In genomic region chr5:112146323-112146848, GRCh38 we compare ENCODE assay signal across 9 cellular contexts.
DNase-seq lines count a peak whose midpoint lies in the region; ATAC-seq and TF ChIP-seq lines count a peak whose summit lies in the region.
"Had no signal": no experiment of that assay in that cellular context is flagged by ENCODE, and none has a peak within 500 bp of the region (broad histone marks: within the 10 kb centered on the region; RNA-seq: fewer than 3 reads in every experiment).

No MANE protein-coding gene starts in this region.

- peak; percentile 63 for DNase-seq in RWPE1 (ENCODE audit: low spot score)
- peak; percentile 83 for DNase-seq in non-pigmented ciliary epithelial cell (ENCODE audit: low read depth)
- no peak for DNase-seq in activated T-cell treated with anti-CD3 and anti-CD28 coated beads, Interleukin-2, amount 50 U/mL, for 24 hours
- DNase-seq in activated CD8-positive, alpha-beta memory T cell treated with anti-CD3 and anti-CD28 coated beads, Interleukin-2, amount 50 U/mL, for 48 hours = no peak
- DNase-seq in NCI-H748 (lab: John Stamatoyannopoulos, UW; ENCODE audit: unreplicated experiment) = no peak
- no peak for DNase-seq in central memory CD4-positive, alpha-beta T cell
- DNase-seq: activated naive CD8-positive, alpha-beta T cell treated with anti-CD3 and anti-CD28 coated beads, Interleukin-2, amount 10 ng/mL, durations not matched to agents 7 days and 5 days had no signal

- no peak overlapping the region for H3K4me3 Mint-ChIP-seq in activated T-cell treated with anti-CD3 and anti-CD28 coated beads, Interleukin-2, amount 50 U/mL, for 24 hours
- H3K4me3 Mint-ChIP-seq: activated naive CD8-positive, alpha-beta T cell treated with anti-CD3 and anti-CD28 coated beads, Interleukin-2, amount 10 ng/mL, durations not matched to agents 7 days and 5 days had no signal

- H3K36me3 Mint-ChIP-seq in activated T-cell treated with anti-CD3 and anti-CD28 coated beads, Interleukin-2, amount 50 U/mL, for 24 hours (ENCODE audit: low read depth) = no peaks in the 10 kb centered on the region
- H3K36me3 Mint-ChIP-seq: activated naive CD8-positive, alpha-beta T cell treated with anti-CD3 and anti-CD28 coated beads, Interleukin-2, amount 10 ng/mL, durations not matched to agents 7 days and 5 days had no signal

- no peaks in the 10 kb centered on the region for H3K9me3 Mint-ChIP-seq in activated T-cell treated with anti-CD3 and anti-CD28 coated beads, Interleukin-2, amount 50 U/mL, for 24 hours
- H3K9me3 Mint-ChIP-seq: activated naive CD8-positive, alpha-beta T cell treated with anti-CD3 and anti-CD28 coated beads, Interleukin-2, amount 10 ng/mL, durations not matched to agents 7 days and 5 days had no signal

- H3K27me3 Mint-ChIP-seq in activated T-cell treated with anti-CD3 and anti-CD28 coated beads, Interleukin-2, amount 50 U/mL, for 24 hours = peaks cover 16% of the 10 kb centered on the region

- no peak overlapping the region for H3K27ac Mint-ChIP-seq in activated T-cell treated with anti-CD3 and anti-CD28 coated beads, Interleukin-2, amount 50 U/mL, for 24 hours
- H3K27ac Mint-ChIP-seq: activated naive CD8-positive, alpha-beta T cell treated with anti-CD3 and anti-CD28 coated beads, Interleukin-2, amount 10 ng/mL, durations not matched to agents 7 days and 5 days had no signal

- no peak for TF ChIP-seq CTCF in RWPE1 (conservative IDR thresholded peaks at IDR 0.05; ENCODE audit: low read depth)

- no peaks in the 10 kb centered on the region for H3K4me1 Mint-ChIP-seq in activated T-cell treated with anti-CD3 and anti-CD28 coated beads, Interleukin-2, amount 50 U/mL, for 24 hours (ENCODE audit: low read depth)
- H3K4me1 Mint-ChIP-seq: activated naive CD8-positive, alpha-beta T cell treated with anti-CD3 and anti-CD28 coated beads, Interleukin-2, amount 10 ng/mL, durations not matched to agents 7 days and 5 days had no signal

- H3K27ac ChIP-seq in RWPE1 = no peak overlapping the region

- CTCF ChIA-PET in RWPE1 (lab: Yijun Ruan, JAX) = interaction anchor here (0.7 to 4.3 kb wide), 9 partner anchors 13 to 685 kb away, joined by 3 to 27 read pairs (median 4); partner anchors contain the start of gene NREP

- POLR2A ChIA-PET in RWPE1 (lab: Yijun Ruan, JAX; ENCODE audit: low non-redundant PET) = no interaction called here

- ATAC-seq in GM18519 (IDR thresholded peaks at IDR 0.05; ENCODE audit: low FRiP score, unreplicated experiment) (peak; percentile 42), HG02759 (IDR thresholded peaks at IDR 0.05; ENCODE audit: unreplicated experiment) (peak; percentile 70)

Comparison
In these comparisons a context has a peak if more than half of its experiments do, and no peak if none do; other contexts are left out.
1. DNase-seq: peak in RWPE1 (single experiment) and non-pigmented ciliary epithelial cell (single experiment); none in activated T-cell treated with anti-CD3 and anti-CD28 coated beads, Interleukin-2, amount 50 U/mL, for 24 hours (single experiment), activated CD8-positive, alpha-beta memory T cell treated with anti-CD3 and anti-CD28 coated beads, Interleukin-2, amount 50 U/mL, for 48 hours (single experiment), NCI-H748 (single experiment) and central memory CD4-positive, alpha-beta T cell (single experiment).